9 cellular contexts compared by ENCODE assay signal in genomic region chr6:36963451-36964290, GRCh38. TPM values are rescaled to one million over a fixed set of nuclear protein-coding genes. Genes with fewer than 3 reads are reported as not detected.
DNase-seq lines count a peak whose midpoint lies in the region; ATAC-seq and TF ChIP-seq lines count a peak whose summit lies in the region.
"Had no signal": no experiment of that assay in that cellular context is flagged by ENCODE, and none has a peak within 500 bp of the region (broad histone marks: within the 10 kb centered on the region; RNA-seq: fewer than 3 reads in every experiment).

No MANE protein-coding gene starts in this region.

- intact Hi-C loops in dorsolateral prefrontal cortex (cut with DNase I) = no loop called here

- peaks cover 9% of the 10 kb centered on the region for H3K36me3 Mint-ChIP-seq in stimulated activated memory B cell treated with anti-CD40 and anti-IgM and Interleukin-4, amounts not matched to agents 10 μg/mL and 1 μg/mL and 100 μg/mL, for 72 hours

- peak overlapping the region; percentile 70 for H3K27ac Mint-ChIP-seq in stimulated activated memory B cell treated with anti-CD40 and anti-IgM and Interleukin-4, amounts not matched to agents 10 μg/mL and 1 μg/mL and 100 μg/mL, for 72 hours

- H3K4me1 Mint-ChIP-seq in stimulated activated memory B cell treated with anti-CD40 and anti-IgM and Interleukin-4, amounts not matched to agents 10 μg/mL and 1 μg/mL and 100 μg/mL, for 72 hours = peaks cover 33% of the 10 kb centered on the region

- no peaks in the 10 kb centered on the region for H3K9me3 Mint-ChIP-seq in stimulated activated memory B cell treated with anti-CD40 and anti-IgM and Interleukin-4, amounts not matched to agents 10 μg/mL and 1 μg/mL and 100 μg/mL, for 72 hours

- TF ChIP-seq CTCF in dorsolateral prefrontal cortex (IDR thresholded peaks at IDR 0.05 in 54 of 56, conservative IDR thresholded peaks at IDR 0.05 in 2 of 56; ENCODE audit: low read depth in 1 of 56, partially characterized antibody in 56 of 56) = no peak

- no peaks in the 10 kb centered on the region for H3K27me3 ChIP-seq in dorsolateral prefrontal cortex

- DNase-seq in NCI-H82 (lab: John Stamatoyannopoulos, UW) (peak; percentile 32), NCI-H82 treated with DMSO at 0.1 percent for 48 hours (lab: John Stamatoyannopoulos, UW; ENCODE audit: unreplicated experiment) (no peak), NOMO-1 treated with DMSO at 0.1 percent for 48 hours (lab: John Stamatoyannopoulos, UW; ENCODE audit: unreplicated experiment) (peak; percentile 10), dorsolateral prefrontal cortex (peak in 2 of 10 donors; percentile 41 to 44), NCI-H345 (lab: John Stamatoyannopoulos, UW) (no peak)
- no peak for DNase-seq in effector CD4-positive, alpha-beta T cell

- H3K4me3 Mint-ChIP-seq in stimulated activated memory B cell treated with anti-CD40 and anti-IgM and Interleukin-4, amounts not matched to agents 10 μg/mL and 1 μg/mL and 100 μg/mL, for 72 hours = peak overlapping the region; percentile 40

- no peaks in the 10 kb centered on the region for H3K27me3 Mint-ChIP-seq in stimulated activated memory B cell treated with anti-CD40 and anti-IgM and Interleukin-4, amounts not matched to agents 10 μg/mL and 1 μg/mL and 100 μg/mL, for 72 hours

- H3K27ac ChIP-seq in dorsolateral prefrontal cortex = peak overlapping the region in 34 of 59 donors; percentile 2 to 74 (median 38)

- ATAC-seq in stimulated activated memory B cell treated with anti-CD40 and anti-IgM and Interleukin-4, amounts not matched to agents 10 μg/mL and 1 μg/mL and 100 μg/mL, for 72 hours = peak; percentile 71
- ATAC-seq in GM18517 (IDR thresholded peaks at IDR 0.05; ENCODE audit: unreplicated experiment) = no peak

- no peak overlapping the region for H3K4me3 ChIP-seq in dorsolateral prefrontal cortex

RNA-seq across cellular contexts. Expression of gene PI16, which starts 9.1 kb away (rescaled TPM):
- total RNA-seq in dorsolateral prefrontal cortex = 10 to 100 TPM in 99 of 120 experiments, 1 to 10 TPM in 21; 3.1 to 69.5 (median 16.1) TPM
- total RNA-seq: lung microvascular endothelial cell had no signal

RNA-seq across cellular contexts. Expression of gene MTCH1, which starts 22.3 kb away (rescaled TPM):
- 100 to 1,000 TPM; 246 to 500 (median 376) TPM for total RNA-seq in dorsolateral prefrontal cortex

RNA-seq across cellular contexts. Expression of gene FGD2, which starts 41.8 kb away (rescaled TPM):
- total RNA-seq in dorsolateral prefrontal cortex = 10 to 100 TPM in 98 of 120 experiments, 1 to 10 TPM in 22; 5.1 to 40.1 (median 14.1) TPM
- total RNA-seq: lung microvascular endothelial cell had no signal

Comparison
In these comparisons a context has a peak if more than half of its experiments do, and no peak if none do; other contexts are left out.
1. DNase-seq: peak in NCI-H82 (single experiment) and NOMO-1 treated with DMSO at 0.1 percent for 48 hours (single experiment); none in NCI-H82 treated with DMSO at 0.1 percent for 48 hours (single experiment), effector CD4-positive, alpha-beta T cell (single experiment) and NCI-H345 (single experiment).